In genomic region chr1:220595179-220595578, GRCh38 we compare ENCODE assay signal across 28 cellular contexts.
"Had no signal": no experiment of that assay in that cellular context is flagged by ENCODE, and none has a peak within 500 bp of the region (broad histone marks: within the 10 kb centered on the region; RNA-seq: fewer than 3 reads in every experiment).

No MANE protein-coding gene starts in this region.

- H3K27me3 Mint-ChIP-seq: progenitor cell of endocrine pancreas, type B pancreatic cell had no signal

- H3K9me3 Mint-ChIP-seq: neural progenitor cell; stimulated activated effector memory CD8-positive, alpha-beta T cell treated with anti-CD3 and anti-CD28 coated beads, Interleukin-12 subunit alpha, Interleukin-12 subunit beta, amount 100 ng/mL, for 72 hours had no signal

- H3K27ac ChIP-seq: neural progenitor cell, ovary, parathyroid adenoma, psoas muscle, right lobe of liver, sigmoid colon, stomach, thoracic aorta, thyroid gland, tibial nerve, upper lobe of right lung, uterus had no signal

- H3K4me3 ChIP-seq: neural progenitor cell, ovary, psoas muscle, right lobe of liver, sigmoid colon, stomach, thoracic aorta, thyroid gland, tibial nerve, upper lobe of right lung, uterus had no signal

- H3K9me3 ChIP-seq: ovary, psoas muscle, right lobe of liver, stomach, thoracic aorta, thyroid gland, tibial nerve, upper lobe of right lung, uterus had no signal

- H3K36me3 Mint-ChIP-seq: naive thymus-derived CD8-positive, alpha-beta T cell; natural killer cell treated with Interleukin-12 subunit alpha and Interleukin-12 subunit beta and Interleukin-15 and Interleukin-18, amount 100 ng/mL, for 72 hours; stimulated activated effector memory CD8-positive, alpha-beta T cell treated with anti-CD3 and anti-CD28 coated beads, Interleukin-12 subunit alpha, Interleukin-12 subunit beta, amount 100 ng/mL, for 72 hours; stimulated activated naive B cell treated with anti-CD40 and anti-IgM and Interleukin-4, amounts not matched to agents 10 μg/mL and 1 μg/mL and 100 μg/mL, for 72 hours had no signal

- DNase-seq: naive thymus-derived CD8-positive, alpha-beta T cell; occipital lobe; ovary; posterior cingulate gyrus; psoas muscle; right cardiac atrium; right lobe of liver; sigmoid colon; small intestine; stimulated activated CD4-positive, alpha-beta T cell treated with anti-CD3 and anti-CD28 coated beads, Interleukin-15, amount 100 ng/mL, for 24 hours; stimulated activated CD4-positive, alpha-beta T cell treated with anti-CD3 and anti-CD28 coated beads, Interleukin-2, amount 100 ng/mL, for 24 hours; stimulated activated CD4-positive, alpha-beta T cell treated with anti-CD3 and anti-CD28 coated beads, Interleukin-2, amount 100 ng/mL, for 48 hours; stimulated activated CD4-positive, alpha-beta T cell treated with anti-CD3 and anti-CD28 coated beads, Interleukin-4, amount 100 ng/mL, for 24 hours; stimulated activated naive B cell treated with anti-CD40 and anti-IgM and Interleukin-4, amounts not matched to agents 10 μg/mL and 1 μg/mL and 100 μg/mL, for 72 hours; stimulated activated naive CD4-positive, alpha-beta T cell treated with Interleukin-2 at 50 U/mL for 16 hours; stomach; thyroid gland; upper lobe of right lung; uterus had no signal

- H3K4me3 Mint-ChIP-seq: naive thymus-derived CD8-positive, alpha-beta T cell; natural killer cell treated with Interleukin-12 subunit alpha and Interleukin-12 subunit beta and Interleukin-15 and Interleukin-18, amount 100 ng/mL, for 72 hours; neural progenitor cell; stimulated activated effector memory CD8-positive, alpha-beta T cell treated with anti-CD3 and anti-CD28 coated beads, Interleukin-12 subunit alpha, Interleukin-12 subunit beta, amount 100 ng/mL, for 72 hours; stimulated activated naive B cell treated with anti-CD40 and anti-IgM and Interleukin-4, amounts not matched to agents 10 μg/mL and 1 μg/mL and 100 μg/mL, for 72 hours; stimulated activated naive CD8-positive, alpha-beta T cell treated with anti-CD3 and anti-CD28 coated beads, Interleukin-15, Interleukin-2, amounts not matched to agents 100 ng/mL and 50 ng/mL, for 24 hours; type B pancreatic cell had no signal

- H3K36me3 ChIP-seq: neural progenitor cell, ovary, right lobe of liver, stomach, thoracic aorta, thyroid gland, upper lobe of right lung, uterus had no signal

- H3K27ac Mint-ChIP-seq: naive thymus-derived CD8-positive, alpha-beta T cell; natural killer cell treated with Interleukin-12 subunit alpha and Interleukin-12 subunit beta and Interleukin-15 and Interleukin-18, amount 100 ng/mL, for 72 hours; neural progenitor cell; progenitor cell of endocrine pancreas; stimulated activated effector memory CD8-positive, alpha-beta T cell treated with anti-CD3 and anti-CD28 coated beads, Interleukin-12 subunit alpha, Interleukin-12 subunit beta, amount 100 ng/mL, for 72 hours; stimulated activated naive B cell treated with anti-CD40 and anti-IgM and Interleukin-4, amounts not matched to agents 10 μg/mL and 1 μg/mL and 100 μg/mL, for 72 hours; stimulated activated naive CD8-positive, alpha-beta T cell treated with anti-CD3 and anti-CD28 coated beads, Interleukin-15, Interleukin-2, amounts not matched to agents 100 ng/mL and 50 ng/mL, for 24 hours; type B pancreatic cell had no signal

- H3K27me3 ChIP-seq: neural progenitor cell, ovary, right lobe of liver, sigmoid colon, stomach, thyroid gland, tibial nerve, upper lobe of right lung, uterus had no signal

- H3K4me1 Mint-ChIP-seq: naive thymus-derived CD8-positive, alpha-beta T cell; stimulated activated effector memory CD8-positive, alpha-beta T cell treated with anti-CD3 and anti-CD28 coated beads, Interleukin-12 subunit alpha, Interleukin-12 subunit beta, amount 100 ng/mL, for 72 hours; stimulated activated naive B cell treated with anti-CD40 and anti-IgM and Interleukin-4, amounts not matched to agents 10 μg/mL and 1 μg/mL and 100 μg/mL, for 72 hours had no signal

- H3K4me1 ChIP-seq: neural progenitor cell, parathyroid adenoma, psoas muscle, right lobe of liver, sigmoid colon, stomach, thyroid gland, tibial nerve, upper lobe of right lung, uterus had no signal
